In genomic region chr20:62835931-62836861, GRCh38 we compare ENCODE assay signal across 18 cellular contexts. TPM values are rescaled to one million over a fixed set of nuclear protein-coding genes. Genes with fewer than 3 reads are reported as not detected.
DNase-seq lines count a peak whose midpoint lies in the region; ATAC-seq, FAIRE-seq and TF ChIP-seq lines count a peak whose summit lies in the region.
"Had no signal": no experiment of that assay in that cellular context is flagged by ENCODE, and none has a peak within 500 bp of the region (broad histone marks: within the 10 kb centered on the region; RNA-seq: fewer than 3 reads in every experiment).

No MANE protein-coding gene starts in this region.

- H3K9me1 ChIP-seq in K562 (ENCODE audit: control insufficient read depth, insufficient read depth, low read length) (no peaks in the 10 kb centered on the region), keratinocyte (ENCODE audit: control insufficient read depth, extremely low read depth, insufficient read depth, low read length) (no peaks in the 10 kb centered on the region)

- BruUV-seq in mammary epithelial cell (replicated peaks; lab: Mats Ljungman, UMichigan) (no TSS peak), K562 (replicated peaks; lab: Mats Ljungman, UMichigan) (no TSS peak)

- H2AFZ ChIP-seq in mammary epithelial cell (ENCODE audit: low read depth, low read length) (no peak overlapping the region), K562 (ENCODE audit: low read depth, low read length) (no peak overlapping the region), keratinocyte (ENCODE audit: control insufficient read depth, low read length) (peak overlapping the region; percentile 89)

- H3K36me3 ChIP-seq in breast epithelium (no peaks in the 10 kb centered on the region), mammary epithelial cell (ENCODE audit: insufficient read depth, low read length) (no peaks in the 10 kb centered on the region), K562 (ENCODE audit: control insufficient read depth, insufficient read depth, low read length) (no peaks in the 10 kb centered on the region), keratinocyte (ENCODE audit: control insufficient read depth in 2 of 2, extremely low read depth in 1 of 2, insufficient read depth in 2 of 2, low read length in 2 of 2) (peaks cover 0 to 2% of the 10 kb centered on the region in 2 experiments), suprapubic skin (no peaks in the 10 kb centered on the region)

- TF ChIP-seq EP300 in K562 (IDR thresholded peaks at IDR 0.05; ENCODE audit: low read length) (no peak), suprapubic skin (IDR thresholded peaks at IDR 0.05) (no peak)

- H4K20me1 ChIP-seq in mammary epithelial cell (ENCODE audit: insufficient read depth, low read length) (no peaks in the 10 kb centered on the region), K562 (replicated peaks; ENCODE audit: control insufficient read depth, insufficient read depth, low read length) (no peaks in the 10 kb centered on the region), keratinocyte (ENCODE audit: control insufficient read depth, extremely low read depth, insufficient read depth, low read length) (no peaks in the 10 kb centered on the region)

- dilution Hi-C loops in mammary epithelial cell (cut with HindIII; ENCODE audit: low sequenced_read_pairs): no loop called here
- dilution Hi-C loops in keratinocyte (cut with MboI; ENCODE audit: extremely low pct_ligation_motif_present, low sequenced_read_pairs): no loop called here

- H3K9me3 ChIP-seq in breast epithelium (no peaks in the 10 kb centered on the region), mammary epithelial cell (replicated peaks; ENCODE audit: insufficient read depth, low read length) (no peaks in the 10 kb centered on the region), K562 (replicated peaks; ENCODE audit: control insufficient read depth, insufficient read depth, low read depth, low read length) (no peaks in the 10 kb centered on the region), keratinocyte (ENCODE audit: control insufficient read depth, low read depth, low read length) (no peaks in the 10 kb centered on the region), suprapubic skin (no peaks in the 10 kb centered on the region)
- H3K9me3 ChIP-seq: Caco-2, neutrophil, thyroid gland had no signal

- intact Hi-C loops in breast epithelium (cut with DNase I; ENCODE audit: low total_unique reads) (no loop called here), mammary epithelial cell (cut with micrococcal nuclease) (no loop called here), K562 (cut with micrococcal nuclease) (no loop called here)

- no peaks in the 10 kb centered on the region for H3K79me2 ChIP-seq in mammary epithelial cell (ENCODE audit: insufficient read depth, low read length)
- no peaks in the 10 kb centered on the region for H3K79me2 ChIP-seq in K562 (ENCODE audit: control insufficient read depth, insufficient read depth, low read length)
- H3K79me2 ChIP-seq in keratinocyte (ENCODE audit: control insufficient read depth, insufficient read depth, low read length): no peaks in the 10 kb centered on the region

- H3K4me2 ChIP-seq in mammary epithelial cell (ENCODE audit: insufficient read depth, low read depth, low read length): no peak overlapping the region
- H3K4me2 ChIP-seq in K562 (ENCODE audit: insufficient read depth, low read length): no peak overlapping the region
- peak overlapping the region; percentile 88 for H3K4me2 ChIP-seq in keratinocyte (ENCODE audit: control insufficient read depth, extremely low read depth, insufficient read depth, low read depth, low read length)

- 82% methylated on average over 28 of the region's 52 CpGs for WGBS in mammary epithelial cell (ENCODE audit: low coverage, missing lambda C conversion rate)
- 28% methylated on average over 39 of the region's 52 CpGs for WGBS in K562 (ENCODE audit: insufficient coverage, low coverage, missing lambda C conversion rate)
- WGBS in suprapubic skin: 45% methylated on average over 29 of the region's 52 CpGs

- ATAC-seq in K562 (no peak), GM21825 (IDR thresholded peaks at IDR 0.05; ENCODE audit: unreplicated experiment) (no peak)
- ATAC-seq: HCT116 had no signal

- in situ Hi-C loops in mammary epithelial cell (cut with MboI; ENCODE audit: low sequenced_read_pairs in 2 of 2) (no loop called here), K562 (cut with MboI) (no loop called here)

- H3K4me3 ChIP-seq in breast epithelium (peak overlapping the region in 2 of 3 donors; percentile 36 to 60), mammary epithelial cell (replicated peaks in 1 of 3; ENCODE audit: insufficient read depth in 1 of 3, low read depth in 2 of 3, low read length in 3 of 3) (no peak overlapping the region), K562 (no peak overlapping the region), keratinocyte (ENCODE audit: control insufficient read depth in 2 of 3, extremely low read depth in 1 of 3, insufficient read depth in 2 of 3, low read depth in 1 of 3, low read length in 3 of 3) (peak overlapping the region; percentile 52 to 74 (median 68)), suprapubic skin (peak overlapping the region; percentile 37)
- H3K4me3 ChIP-seq: thyroid gland had no signal

- no peak for TF ChIP-seq CTCF in breast epithelium (IDR thresholded peaks at IDR 0.05)
- TF ChIP-seq CTCF in mammary epithelial cell (conservative IDR thresholded peaks at IDR 0.05 in 1 of 2, IDR thresholded peaks at IDR 0.05 in 1 of 2; ENCODE audit: extremely low read depth in 1 of 2, insufficient read depth in 1 of 2, low read depth in 1 of 2, low read length in 2 of 2): no peak
- TF ChIP-seq CTCF in K562 (IDR thresholded peaks at IDR 0.05 in 2 of 3, conservative IDR thresholded peaks at IDR 0.05 in 1 of 3; ENCODE audit: insufficient read depth in 2 of 3, low read depth in 1 of 3, low read length in 3 of 3): no peak
- no peak for TF ChIP-seq CTCF in keratinocyte (optimal IDR thresholded peaks at IDR 0.05 in 1 of 3, IDR thresholded peaks at IDR 0.05 in 1 of 3, conservative IDR thresholded peaks at IDR 0.05 in 1 of 3; ENCODE audit: extremely low read depth in 1 of 3, insufficient read depth in 2 of 3, low read length in 3 of 3)
- no peak for TF ChIP-seq CTCF in suprapubic skin (IDR thresholded peaks at IDR 0.05)

- no peak for FAIRE-seq in K562 (lab: Jason Lieb, UNC)
- FAIRE-seq in keratinocyte (lab: Jason Lieb, UNC): peak; percentile 75
- FAIRE-seq: GM12892 had no signal

- H3K27ac ChIP-seq in breast epithelium (peak overlapping the region in 1 of 2 donors; percentile 82), mammary epithelial cell (ENCODE audit: insufficient read depth, low read depth, low read length) (no peak overlapping the region), K562 (ENCODE audit: extremely low read depth, low read depth, low read length) (no peak overlapping the region), keratinocyte (ENCODE audit: control insufficient read depth, insufficient read depth, low read length) (peak overlapping the region; percentile 48), suprapubic skin (no peak overlapping the region)
- H3K27ac ChIP-seq: neutrophil, thyroid gland had no signal

- TF ChIP-seq POLR2A in breast epithelium (IDR thresholded peaks at IDR 0.05) (no peak), K562 (conservative IDR thresholded peaks at IDR 0.05) (no peak), suprapubic skin (IDR thresholded peaks at IDR 0.05) (no peak)

- H3K27me3 ChIP-seq in breast epithelium (no peaks in the 10 kb centered on the region), mammary epithelial cell (ENCODE audit: insufficient read depth, low read length) (no peaks in the 10 kb centered on the region), K562 (ENCODE audit: control insufficient read depth in 2 of 2, insufficient read depth in 2 of 2, low read length in 2 of 2) (peaks cover 0 to 9% of the 10 kb centered on the region in 2 experiments; a peak in 2 of 5 replicates), keratinocyte (ENCODE audit: control insufficient read depth, extremely low read depth, insufficient read depth, low read length) (no peaks in the 10 kb centered on the region), suprapubic skin (peaks cover 2% of the 10 kb centered on the region)
- H3K27me3 ChIP-seq: neutrophil, thyroid gland had no signal

- H3K4me1 ChIP-seq in breast epithelium: peaks cover 7 to 9% of the 10 kb centered on the region in 2 donors
- H3K4me1 ChIP-seq in mammary epithelial cell (ENCODE audit: insufficient read depth, low read length): peaks cover 9% of the 10 kb centered on the region
- H3K4me1 ChIP-seq in K562 (replicated peaks in 1 of 2; ENCODE audit: control insufficient read depth in 2 of 2, insufficient read depth in 2 of 2, low read length in 2 of 2): peaks cover 15 to 58% of the 10 kb centered on the region in 2 experiments
- H3K4me1 ChIP-seq in keratinocyte (ENCODE audit: control insufficient read depth, extremely low read depth, insufficient read depth, low read length): peaks cover 40% of the 10 kb centered on the region
- peaks cover 40% of the 10 kb centered on the region for H3K4me1 ChIP-seq in suprapubic skin

- H3K9ac ChIP-seq in mammary epithelial cell (ENCODE audit: insufficient read depth, low read length) (no peak overlapping the region), K562 (ENCODE audit: insufficient read depth in 1 of 2, low read depth in 2 of 2, low read length in 2 of 2) (peak overlapping the region in 1 of 2 experiments; percentile 28; a peak in 1 of 4 replicates), keratinocyte (ENCODE audit: control insufficient read depth, extremely low read depth, insufficient read depth, low read length) (peak overlapping the region; percentile 76)

- CTCF ChIA-PET in mammary epithelial cell (lab: Charles Lee; ENCODE audit: low non-redundant PET): no interaction called here
- CTCF ChIA-PET in K562 (lab: Yijun Ruan, JAX; ENCODE audit: low intra/inter-chr PET ratio): no interaction called here

- POLR2A ChIA-PET in K562 (lab: Yijun Ruan, JAX): interaction anchor here (0.6 to 0.7 kb wide), 3 partner anchors 10 to 38 kb away, joined by 3 read pairs; no protein-coding TSS in a partner anchor

- TF ChIP-seq RAD21 in K562 (CRISPR knock-in tag; conservative IDR thresholded peaks at IDR 0.05 in 1 of 2, IDR thresholded peaks at IDR 0.05 in 1 of 2): no peak

- DNase-seq in breast epithelium (ENCODE audit: low spot score in 2 of 2) (no peak), mammary epithelial cell (no peak), K562 (ENCODE audit: extremely low read depth in 1 of 4, low spot score in 3 of 4) (no peak), keratinocyte (ENCODE audit: low read depth, low spot score) (no peak), suprapubic skin (ENCODE audit: low spot score in 2 of 2) (peak in 1 of 2 donors; percentile 61), foreskin melanocyte (no peak), NOMO-1 treated with DMSO at 0.1 percent for 48 hours (lab: John Stamatoyannopoulos, UW; ENCODE audit: unreplicated experiment) (no peak)
- DNase-seq: activated CD4-positive, alpha-beta T cell treated with anti-CD3 and anti-CD28 coated beads for 1 hour; activated gamma-delta T cell treated with Interleukin-2 at 50 U/mL for 16 hours; GDM1; NCI-H2107; T-helper 2 cell; thyroid gland had no signal

RNA-seq across cellular contexts. Expression of gene COL9A3, which starts 19.3 kb away (rescaled TPM):
- total RNA-seq in breast epithelium (10 to 100 TPM in 1 of 3 donors, 1 to 10 TPM in 1, under 1 TPM in 1; 0.16 to 10.2 (median 5.0) TPM), mammary epithelial cell (under 1 TPM in 1 of 2 donors, not detected in 1; 0.67 TPM), K562 (2014; rRNA removed) (0.77 and 1.9 TPM in 2 replicates), K562 (2014; rRNA removed; fragmentation: Illumina TruSeq; extraction: Trizol) (0.18 and 0.51 TPM in 2 replicates), K562 (2015; rRNA removed; fragmentation: Illumina TruSeq; extraction: Trizol) (0.98 and 1.4 TPM in 2 replicates), K562 (2021) (1.3 and 1.7 TPM in 2 replicates), suprapubic skin (10 to 100 TPM in 1 of 4 donors, 1 to 10 TPM in 3; 6.1 to 11.3 (median 8.1) TPM)
- polyA plus RNA-seq in mammary epithelial cell (0.16 TPM), K562 (2011; rRNA removed) (1.3 and 2.5 TPM in 2 replicates), K562 (2014; fragmentation: Illumina TruSeq; extraction: Trizol) (0.48 and 0.76 TPM in 2 replicates), K562 (2014; fragmentation: Nextera tagmentation; extraction: Ambion mirVana) (under 1 TPM in 1 of 2 experiments, not detected in 1; 0.14 TPM), K562 (2014; rRNA removed) (3.0 and 3.6 TPM in 2 replicates), keratinocyte (2.7 to 4.8 TPM (median 3.6 TPM) in 3 replicates)
- polyA minus RNA-seq in mammary epithelial cell (not detected), keratinocyte (0.23 to 0.61 TPM in 2 of 3 replicates, not detected in the other)
- total RNA-seq in K562 (2011; cell fraction: chromatin; rRNA removed; ENCODE audit: low replicate concordance): 2.5 and 7.3 TPM in 2 replicates
- 4.0 and 4.9 TPM in 2 replicates for total RNA-seq in K562 (2011; cell fraction: nucleolus; rRNA removed)
- 2.8 and 4.0 TPM in 2 replicates for total RNA-seq in K562 (2011; cell fraction: nucleoplasm; rRNA removed)
- 1.7 and 1.9 TPM in 2 replicates for polyA plus RNA-seq in K562 (2011; cell fraction: cytosol; rRNA removed)
- 12.1 and 20.8 TPM in 2 replicates for polyA plus RNA-seq in K562 (2011; cell fraction: nucleus; rRNA removed)
- polyA plus RNA-seq in K562 (2012): 2.0 and 3.0 TPM in 2 replicates
- 0.35 and 0.87 TPM in 2 replicates for polyA minus RNA-seq in K562 (2011; rRNA and poly(A)+ RNA removed)
- 1.3 TPM in 1 of 2 replicates, not detected in the other for polyA minus RNA-seq in K562 (2011; cell fraction: cytosol; rRNA and poly(A)+ RNA removed)
- polyA minus RNA-seq in K562 (2011; cell fraction: nucleus; rRNA and poly(A)+ RNA removed): 1.2 and 2.3 TPM in 2 replicates
- 0.36 TPM for polyA plus RNA-seq in keratinocyte (2011; ENCODE audit: low read depth)
- 1.7 and 3.6 TPM in 2 replicates for polyA plus RNA-seq in keratinocyte (2011; cell fraction: cytosol; rRNA removed)
- 2.0 and 2.6 TPM in 2 replicates for polyA plus RNA-seq in keratinocyte (2011; cell fraction: nucleus; rRNA removed)
- 1.5 and 7.3 TPM in 2 replicates for polyA plus RNA-seq in keratinocyte (2012; ENCODE audit: low replicate concordance)
- 5.4 TPM for polyA minus RNA-seq in keratinocyte (2011; cell fraction: cytosol; rRNA and poly(A)+ RNA removed)
- 0.47 and 0.84 TPM in 2 replicates for polyA minus RNA-seq in keratinocyte (2011; cell fraction: nucleus; rRNA and poly(A)+ RNA removed)

RNA-seq across cellular contexts. Expression of gene TCFL5, which starts 25.4 kb away (rescaled TPM):
- total RNA-seq in breast epithelium: 10 to 100 TPM in 2 of 3 donors, 1 to 10 TPM in 1; 7.8 to 21.0 (median 12.5) TPM
- 10 to 100 TPM in 1 of 2 donors, 1 to 10 TPM in 1; 8.1 to 11.7 TPM for total RNA-seq in mammary epithelial cell
- 6.5 TPM for polyA plus RNA-seq in mammary epithelial cell
- polyA minus RNA-seq in mammary epithelial cell: 1.9 TPM
- total RNA-seq in K562 (2011; cell fraction: chromatin; rRNA removed; ENCODE audit: low replicate concordance): 13.1 and 14.9 TPM in 2 replicates
- 7.5 and 9.5 TPM in 2 replicates for total RNA-seq in K562 (2011; cell fraction: nucleolus; rRNA removed)
- 8.6 and 8.8 TPM in 2 replicates for total RNA-seq in K562 (2011; cell fraction: nucleoplasm; rRNA removed)
- total RNA-seq in K562 (2014; rRNA removed): 11.1 and 11.2 TPM in 2 replicates
- 7.4 and 7.9 TPM in 2 replicates for total RNA-seq in K562 (2014; rRNA removed; fragmentation: Illumina TruSeq; extraction: Trizol)
- total RNA-seq in K562 (2015; rRNA removed; fragmentation: Illumina TruSeq; extraction: Trizol): 9.2 and 10.2 TPM in 2 replicates
- 11.1 and 12.6 TPM in 2 replicates for total RNA-seq in K562 (2021)
- 8.5 and 12.2 TPM in 2 replicates for polyA plus RNA-seq in K562 (2011; rRNA removed)
- polyA plus RNA-seq in K562 (2011; cell fraction: cytosol; rRNA removed): 4.3 and 4.4 TPM in 2 replicates
- 8.0 and 8.3 TPM in 2 replicates for polyA plus RNA-seq in K562 (2011; cell fraction: nucleus; rRNA removed)
- polyA plus RNA-seq in K562 (2012): 6.7 and 8.1 TPM in 2 replicates
- polyA plus RNA-seq in K562 (2014; fragmentation: Illumina TruSeq; extraction: Trizol): 5.9 and 7.9 TPM in 2 replicates
- polyA plus RNA-seq in K562 (2014; fragmentation: Nextera tagmentation; extraction: Ambion mirVana): 1 to 10 TPM in 1 of 2 experiments, under 1 TPM in 1; 1.00 to 1.1 TPM
- 9.1 and 10.5 TPM in 2 replicates for polyA plus RNA-seq in K562 (2014; rRNA removed)
- 6.6 and 6.8 TPM in 2 replicates for polyA minus RNA-seq in K562 (2011; rRNA and poly(A)+ RNA removed)
- polyA minus RNA-seq in K562 (2011; cell fraction: cytosol; rRNA and poly(A)+ RNA removed): 3.8 and 6.5 TPM in 2 replicates
- polyA minus RNA-seq in K562 (2011; cell fraction: nucleus; rRNA and poly(A)+ RNA removed): 1.9 and 3.9 TPM in 2 replicates
- polyA plus RNA-seq in keratinocyte: 9.9 to 14.6 TPM (median 14.5 TPM) in 3 replicates
- polyA plus RNA-seq in keratinocyte (2011; ENCODE audit: low read depth): 17.4 TPM
- polyA plus RNA-seq in keratinocyte (2011; cell fraction: cytosol; rRNA removed): 10.9 and 13.6 TPM in 2 replicates
- 10.4 and 11.7 TPM in 2 replicates for polyA plus RNA-seq in keratinocyte (2011; cell fraction: nucleus; rRNA removed)
- 9.6 and 10.0 TPM in 2 replicates for polyA plus RNA-seq in keratinocyte (2012; ENCODE audit: low replicate concordance)
- 1.1 to 6.7 TPM (median 5.7 TPM) in 3 replicates for polyA minus RNA-seq in keratinocyte
- 18.0 TPM for polyA minus RNA-seq in keratinocyte (2011; cell fraction: cytosol; rRNA and poly(A)+ RNA removed)
- polyA minus RNA-seq in keratinocyte (2011; cell fraction: nucleus; rRNA and poly(A)+ RNA removed): 2.8 and 4.6 TPM in 2 replicates
- 10 to 100 TPM in 2 of 4 donors, 1 to 10 TPM in 2; 9.0 to 20.3 (median 12.7) TPM for total RNA-seq in suprapubic skin

RNA-seq across cellular contexts. Expression of gene OGFR, which starts 31.6 kb away (rescaled TPM):
- total RNA-seq in breast epithelium: 10 to 100 TPM; 38.5 to 45.3 (median 44.2) TPM
- total RNA-seq in mammary epithelial cell: 10 to 100 TPM; 12.7 to 30.0 TPM
- 20.6 TPM for polyA plus RNA-seq in mammary epithelial cell
- polyA minus RNA-seq in mammary epithelial cell: 12.4 TPM
- total RNA-seq in K562 (2011; cell fraction: chromatin; rRNA removed; ENCODE audit: low replicate concordance): 16.5 and 43.5 TPM in 2 replicates
- 33.8 and 38.4 TPM in 2 replicates for total RNA-seq in K562 (2011; cell fraction: nucleolus; rRNA removed)
- 22.4 and 24.6 TPM in 2 replicates for total RNA-seq in K562 (2011; cell fraction: nucleoplasm; rRNA removed)
- 56.3 and 56.5 TPM in 2 replicates for total RNA-seq in K562 (2014; rRNA removed)
- 8.9 and 10.3 TPM in 2 replicates for total RNA-seq in K562 (2014; rRNA removed; fragmentation: Illumina TruSeq; extraction: Trizol)
- total RNA-seq in K562 (2015; rRNA removed; fragmentation: Illumina TruSeq; extraction: Trizol): 17.5 and 18.7 TPM in 2 replicates
- 33.1 and 36.5 TPM in 2 replicates for total RNA-seq in K562 (2021)
- polyA plus RNA-seq in K562 (2011; rRNA removed): 23.3 and 25.4 TPM in 2 replicates
- polyA plus RNA-seq in K562 (2011; cell fraction: cytosol; rRNA removed): 15.8 and 36.7 TPM in 2 replicates
- 32.3 and 48.8 TPM in 2 replicates for polyA plus RNA-seq in K562 (2011; cell fraction: nucleus; rRNA removed)
- polyA plus RNA-seq in K562 (2012): 21.1 and 26.0 TPM in 2 replicates
- polyA plus RNA-seq in K562 (2014; fragmentation: Illumina TruSeq; extraction: Trizol): 16.6 and 22.0 TPM in 2 replicates
- under 1 TPM; 0.39 TPM for polyA plus RNA-seq in K562 (2014; fragmentation: Nextera tagmentation; extraction: Ambion mirVana)
- 34.2 and 36.7 TPM in 2 replicates for polyA plus RNA-seq in K562 (2014; rRNA removed)
- 17.7 and 23.1 TPM in 2 replicates for polyA minus RNA-seq in K562 (2011; rRNA and poly(A)+ RNA removed)
- polyA minus RNA-seq in K562 (2011; cell fraction: cytosol; rRNA and poly(A)+ RNA removed): 19.9 and 22.3 TPM in 2 replicates
- 8.8 and 9.7 TPM in 2 replicates for polyA minus RNA-seq in K562 (2011; cell fraction: nucleus; rRNA and poly(A)+ RNA removed)
- polyA plus RNA-seq in keratinocyte: 29.8 to 39.8 TPM (median 31.5 TPM) in 3 replicates
- 12.8 TPM for polyA plus RNA-seq in keratinocyte (2011; ENCODE audit: low read depth)
- polyA plus RNA-seq in keratinocyte (2011; cell fraction: cytosol; rRNA removed): 17.3 and 32.5 TPM in 2 replicates
- 43.7 and 47.3 TPM in 2 replicates for polyA plus RNA-seq in keratinocyte (2011; cell fraction: nucleus; rRNA removed)
- polyA plus RNA-seq in keratinocyte (2012; ENCODE audit: low replicate concordance): 10.9 and 37.3 TPM in 2 replicates
- 17.8 to 29.0 TPM (median 26.5 TPM) in 3 replicates for polyA minus RNA-seq in keratinocyte
- 44.1 TPM for polyA minus RNA-seq in keratinocyte (2011; cell fraction: cytosol; rRNA and poly(A)+ RNA removed)
- 20.3 and 22.1 TPM in 2 replicates for polyA minus RNA-seq in keratinocyte (2011; cell fraction: nucleus; rRNA and poly(A)+ RNA removed)
- total RNA-seq in suprapubic skin: 10 to 100 TPM; 32.1 to 54.1 (median 42.5) TPM

RNA-seq across cellular contexts. Expression of gene MRGBP, which starts 39.9 kb away (rescaled TPM):
- total RNA-seq in breast epithelium (10 to 100 TPM in 2 of 3 donors, 1 to 10 TPM in 1; 8.5 to 12.9 (median 12.5) TPM), mammary epithelial cell (10 to 100 TPM; 14.6 to 15.7 TPM), K562 (2014; rRNA removed) (31.3 and 37.0 TPM in 2 replicates), K562 (2014; rRNA removed; fragmentation: Illumina TruSeq; extraction: Trizol) (18.1 TPM in 2 replicates), K562 (2015; rRNA removed; fragmentation: Illumina TruSeq; extraction: Trizol) (25.2 and 25.7 TPM in 2 replicates), K562 (2021) (25.1 and 26.1 TPM in 2 replicates), suprapubic skin (10 to 100 TPM in 3 of 4 donors, 1 to 10 TPM in 1; 10.0 to 13.3 (median 11.7) TPM)
- polyA plus RNA-seq in mammary epithelial cell (14.1 TPM), K562 (2011; rRNA removed) (18.7 and 20.7 TPM in 2 replicates), K562 (2014; fragmentation: Illumina TruSeq; extraction: Trizol) (18.4 and 21.0 TPM in 2 replicates), K562 (2014; fragmentation: Nextera tagmentation; extraction: Ambion mirVana) (1 to 10 TPM; 1.9 to 2.8 TPM), K562 (2014; rRNA removed) (26.3 and 26.7 TPM in 2 replicates), keratinocyte (12.3 to 15.6 TPM (median 15.0 TPM) in 3 replicates)
- polyA minus RNA-seq in mammary epithelial cell (15.3 TPM), keratinocyte (8.1 to 12.9 TPM (median 8.4 TPM) in 3 replicates)
- 11.0 and 21.6 TPM in 2 replicates for total RNA-seq in K562 (2011; cell fraction: chromatin; rRNA removed; ENCODE audit: low replicate concordance)
- total RNA-seq in K562 (2011; cell fraction: nucleolus; rRNA removed): 16.4 and 17.2 TPM in 2 replicates
- 12.8 and 15.0 TPM in 2 replicates for total RNA-seq in K562 (2011; cell fraction: nucleoplasm; rRNA removed)
- polyA plus RNA-seq in K562 (2011; cell fraction: cytosol; rRNA removed): 20.8 and 28.5 TPM in 2 replicates
- polyA plus RNA-seq in K562 (2011; cell fraction: nucleus; rRNA removed): 27.0 and 39.1 TPM in 2 replicates
- 14.8 and 21.7 TPM in 2 replicates for polyA plus RNA-seq in K562 (2012)
- polyA minus RNA-seq in K562 (2011; rRNA and poly(A)+ RNA removed): 12.7 and 15.7 TPM in 2 replicates
- polyA minus RNA-seq in K562 (2011; cell fraction: cytosol; rRNA and poly(A)+ RNA removed): 9.6 and 11.5 TPM in 2 replicates
- 9.4 and 12.2 TPM in 2 replicates for polyA minus RNA-seq in K562 (2011; cell fraction: nucleus; rRNA and poly(A)+ RNA removed)
- 5.1 TPM for polyA plus RNA-seq in keratinocyte (2011; ENCODE audit: low read depth)
- polyA plus RNA-seq in keratinocyte (2011; cell fraction: cytosol; rRNA removed): 10.0 and 15.3 TPM in 2 replicates
- polyA plus RNA-seq in keratinocyte (2011; cell fraction: nucleus; rRNA removed): 12.3 and 13.1 TPM in 2 replicates
- 9.0 and 16.4 TPM in 2 replicates for polyA plus RNA-seq in keratinocyte (2012; ENCODE audit: low replicate concordance)
- polyA minus RNA-seq in keratinocyte (2011; cell fraction: cytosol; rRNA and poly(A)+ RNA removed): 12.9 TPM
- 3.9 TPM in 2 replicates for polyA minus RNA-seq in keratinocyte (2011; cell fraction: nucleus; rRNA and poly(A)+ RNA removed)

Comparison
In these comparisons a context has a peak if more than half of its experiments do, and no peak if none do; other contexts are left out.
1. H3K4me3 ChIP-seq: peak in breast epithelium (2 of 3), keratinocyte (3 of 3) and suprapubic skin (single experiment); none in mammary epithelial cell (0 of 3) and K562 (single experiment).